8 cellular contexts compared by ENCODE assay signal in genomic region chr4:53365486-53366300, GRCh38. TPM values are rescaled to one million over a fixed set of nuclear protein-coding genes. Genes with fewer than 3 reads are reported as not detected.
DNase-seq lines count a peak whose midpoint lies in the region; ATAC-seq and FAIRE-seq lines count a peak whose summit lies in the region.

Gene SCFD2, minus strand, starts transcription at chr4:53366061.

- peaks cover 9% of the 10 kb centered on the region for H3K79me1 ChIP-seq in mesenchymal stem cell (replicated peaks; ENCODE audit: low read length, poor library complexity, severe bottlenecking)

- H2BK12ac ChIP-seq in mesenchymal stem cell (ENCODE audit: low read length in 2 of 2) = no peak within 1 kb of the TSS

- peak within 1 kb of the TSS; percentile 8 for H2BK15ac ChIP-seq in mesenchymal stem cell (ENCODE audit: low read depth, poor library complexity, severe bottlenecking)

- H3K4me1 ChIP-seq in endocrine pancreas (ENCODE audit: control insufficient read depth, insufficient read depth, low read length) = peaks cover 4% of the 10 kb centered on the region
- no peaks in the 10 kb centered on the region for H3K4me1 ChIP-seq in mesenchymal stem cell (ENCODE audit: control insufficient read depth, insufficient read depth, low read depth, low read length)

- DNase-seq in COLO829 (ENCODE audit: low spot score) (peak; percentile 98), HTR-8/SVneo (ENCODE audit: insufficient read length, low spot score) (peak; percentile 91), NOMO-1 treated with dmso at 0.1 percent for 144 hours (lab: John Stamatoyannopoulos, UW; ENCODE audit: unreplicated experiment) (peak; percentile 94), mesenchymal stem cell (peak; percentile 97)
- peak; percentile 88 to 98 (median 96) for DNase-seq in activated CD8-positive, alpha-beta memory T cell treated with anti-CD3 and anti-CD28 coated beads for 48 hours (ENCODE audit: low read depth in 2 of 3, low spot score in 2 of 3)
- peak; percentile 94 for DNase-seq in stimulated activated CD8-positive, alpha-beta memory T cell treated with anti-CD3 and anti-CD28 coated beads, Interleukin-12 subunit alpha, Interleukin-12 subunit beta, amount 100 ng/mL, for 4 hours (ENCODE audit: low read depth)

- H4K8ac ChIP-seq in mesenchymal stem cell (ENCODE audit: low read length) = no peak within 1 kb of the TSS

- peak within 1 kb of the TSS in 1 of 2 experiments; percentile 30 for H3K14ac ChIP-seq in mesenchymal stem cell (ENCODE audit: low read length in 2 of 2)

- no peak within 1 kb of the TSS for H2BK120ac ChIP-seq in mesenchymal stem cell (ENCODE audit: low read depth, low read length)

- H2BK5ac ChIP-seq in mesenchymal stem cell (ENCODE audit: low read depth, low read length, poor library complexity, severe bottlenecking) = no peak within 1 kb of the TSS

- H4K91ac ChIP-seq in mesenchymal stem cell (ENCODE audit: low read length) = peak within 1 kb of the TSS; percentile 24

- peak within 1 kb of the TSS in 1 of 2 experiments; percentile 26 for H3K18ac ChIP-seq in mesenchymal stem cell (ENCODE audit: low read depth in 1 of 2, low read length in 2 of 2)

- no peak for FAIRE-seq in HTR-8/SVneo (lab: Jason Lieb, UNC)

- H2AK5ac ChIP-seq in mesenchymal stem cell (ENCODE audit: low read length, severe bottlenecking) = no peak within 1 kb of the TSS

- peak within 1 kb of the TSS; percentile 72 for H3K4me2 ChIP-seq in mesenchymal stem cell (ENCODE audit: low read length, poor library complexity, severe bottlenecking)

- H3K9me3 ChIP-seq in endocrine pancreas (ENCODE audit: control insufficient read depth, low read length) (no peaks in the 10 kb centered on the region), mesenchymal stem cell (ENCODE audit: control insufficient read depth, low read length) (no peaks in the 10 kb centered on the region)

- peak within 1 kb of the TSS; percentile 90 for H2AFZ ChIP-seq in mesenchymal stem cell (ENCODE audit: low read depth, low read length)

- peak; percentile 94 for ATAC-seq in GM21367 (IDR thresholded peaks at IDR 0.05; ENCODE audit: unreplicated experiment)

- peak within 1 kb of the TSS; percentile 97 for H3K4me3 ChIP-seq in endocrine pancreas (ENCODE audit: control insufficient read depth, insufficient read depth, low read length)
- H3K4me3 ChIP-seq in mesenchymal stem cell (ENCODE audit: insufficient read depth in 1 of 2, low read depth in 1 of 2, low read length in 2 of 2) = peak within 1 kb of the TSS; percentile 82 to 92

- H3K36me3 ChIP-seq in endocrine pancreas (ENCODE audit: control insufficient read depth, insufficient read depth, low read length) (no peaks in the 10 kb centered on the region), mesenchymal stem cell (ENCODE audit: control insufficient read depth in 1 of 2, insufficient read depth in 2 of 2, low read depth in 1 of 2, low read length in 2 of 2) (no peaks in the 10 kb centered on the region)

- H3K27ac ChIP-seq in mesenchymal stem cell (ENCODE audit: low read length, poor library complexity, severe bottlenecking) = no peak within 1 kb of the TSS

- no peaks in the 10 kb centered on the region for H3K27me3 ChIP-seq in endocrine pancreas (ENCODE audit: control insufficient read depth, insufficient read depth, low read length)
- H3K27me3 ChIP-seq in mesenchymal stem cell (ENCODE audit: control insufficient read depth in 1 of 2, insufficient read depth in 1 of 2, low read length in 2 of 2) = peaks cover 0 to 16% of the 10 kb centered on the region in 2 experiments

- no peak within 1 kb of the TSS for H3K4ac ChIP-seq in mesenchymal stem cell (ENCODE audit: low read depth in 1 of 2, low read length in 2 of 2)

- H3K9ac ChIP-seq in endocrine pancreas (ENCODE audit: control insufficient read depth, insufficient read depth, low read length) = peak within 1 kb of the TSS; percentile 65
- H3K9ac ChIP-seq in mesenchymal stem cell (ENCODE audit: low read length) = peak within 1 kb of the TSS; percentile 87

- WGBS in mesenchymal stem cell = under 1% methylated on average over 50 of the region's 51 CpGs

- peak within 1 kb of the TSS in 1 of 2 experiments; percentile 11 for H3K23ac ChIP-seq in mesenchymal stem cell (ENCODE audit: low read length in 2 of 2)

RNA-seq across cellular contexts. Expression of gene SCFD2, which starts in this region (rescaled TPM):
- 9.8 TPM for polyA plus RNA-seq in mesenchymal stem cell (2013, experiment 1 of 2)
- 10.4 TPM for polyA plus RNA-seq in mesenchymal stem cell (2013, experiment 2 of 2)
